9 cellular contexts compared by ENCODE assay signal in the genomic region with DNA sequence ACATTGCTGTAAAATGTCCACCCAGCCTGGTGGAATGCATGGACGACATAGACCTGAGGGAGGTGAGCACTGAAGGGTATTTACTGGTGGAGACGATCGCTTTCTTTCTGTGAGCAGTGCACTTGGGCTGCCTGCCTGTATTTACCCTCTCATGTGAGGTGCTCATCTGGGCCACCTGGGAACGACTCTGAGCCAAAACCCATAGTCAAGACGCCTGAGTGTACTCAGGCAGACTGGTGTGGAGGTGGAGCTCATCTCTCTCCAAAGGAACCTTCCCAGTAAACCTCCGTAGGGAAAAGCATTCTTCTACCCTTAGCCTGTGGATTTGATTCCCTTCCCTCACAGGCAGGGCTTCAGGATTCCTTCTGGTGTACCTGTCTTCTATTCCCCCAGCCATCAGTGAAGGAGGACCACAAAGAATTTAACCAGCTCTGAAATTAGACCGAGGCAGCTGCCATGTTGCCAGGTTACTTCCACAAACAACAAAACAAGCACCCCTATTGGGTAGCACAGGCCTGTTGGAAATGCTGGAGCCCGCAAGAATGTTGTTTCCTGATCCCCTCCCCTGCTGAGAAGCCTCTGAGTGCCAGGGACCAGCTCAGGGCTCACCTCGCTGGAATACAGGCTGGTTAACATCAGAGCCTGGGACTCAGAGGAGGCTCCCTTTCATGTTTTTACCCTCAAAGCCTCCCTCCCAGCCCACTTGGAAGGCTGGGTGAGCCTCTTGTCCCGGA. TPM values are rescaled to one million over a fixed set of nuclear protein-coding genes. Genes with fewer than 3 reads are reported as not detected.
DNase-seq lines count a peak whose midpoint lies in the region; ATAC-seq, FAIRE-seq and TF ChIP-seq lines count a peak whose summit lies in the region.
"Had no signal": no experiment of that assay in that cellular context is flagged by ENCODE, and none has a peak within 500 bp of the region (broad histone marks: within the 10 kb centered on the region; RNA-seq: fewer than 3 reads in every experiment).

No MANE protein-coding gene starts in this region.

- peak overlapping the region; percentile 45 for H3K27ac ChIP-seq in keratinocyte (ENCODE audit: control insufficient read depth, insufficient read depth, low read length)
- peak overlapping the region; percentile 23 to 64 (median 56) for H3K27ac ChIP-seq in transverse colon

- H3K4me2 ChIP-seq in keratinocyte (ENCODE audit: control insufficient read depth, extremely low read depth, insufficient read depth, low read depth, low read length): peak overlapping the region; percentile 64

- H4K20me1 ChIP-seq in keratinocyte (ENCODE audit: control insufficient read depth, extremely low read depth, insufficient read depth, low read length): no peaks in the 10 kb centered on the region

- dilution Hi-C loops in keratinocyte (cut with MboI; ENCODE audit: extremely low pct_ligation_motif_present, low sequenced_read_pairs): no loop called here

- in situ Hi-C loops in astrocyte of the spinal cord (cut with HindIII; ENCODE audit: low sequenced_read_pairs) (no loop called here), transverse colon (cut with MboI; ENCODE audit: low pct_ligation_motif_present in 1 of 4, low pct_unique_long_range_greater_than_20kb in 1 of 4, low sequenced_read_pairs in 3 of 4) (no loop called here)

- no peak for TF ChIP-seq POLR2A in transverse colon (IDR thresholded peaks at IDR 0.05)
- TF ChIP-seq POLR2A in GM18505 (IDR thresholded peaks at IDR 0.05; ENCODE audit: borderline replicate concordance, extremely low read depth, insufficient read depth, insufficient read length): no peak

- ATAC-seq in left lobe of liver (no peak), HG02884 (IDR thresholded peaks at IDR 0.05; ENCODE audit: unreplicated experiment) (no peak), GM18505 (IDR thresholded peaks at IDR 0.05; ENCODE audit: unreplicated experiment) (no peak)

- intact Hi-C loops in transverse colon (cut with DNase I; ENCODE audit: low total_unique reads): no loop called here

- FAIRE-seq in keratinocyte (lab: Jason Lieb, UNC): peak; percentile 74

- no peaks in the 10 kb centered on the region for H3K9me1 ChIP-seq in keratinocyte (ENCODE audit: control insufficient read depth, extremely low read depth, insufficient read depth, low read length)

- no peaks in the 10 kb centered on the region for H3K27me3 ChIP-seq in keratinocyte (ENCODE audit: control insufficient read depth, extremely low read depth, insufficient read depth, low read length)
- no peaks in the 10 kb centered on the region for H3K27me3 ChIP-seq in transverse colon

- peaks cover 42% of the 10 kb centered on the region for H3K4me1 ChIP-seq in keratinocyte (ENCODE audit: control insufficient read depth, extremely low read depth, insufficient read depth, low read length)
- H3K4me1 ChIP-seq in transverse colon: peaks cover 0 to 10% (median 8%) of the 10 kb centered on the region in 4 donors

- no peak overlapping the region for H3K4me3 ChIP-seq in astrocyte of the spinal cord (ENCODE audit: low read depth, low read length)
- no peak overlapping the region for H3K4me3 ChIP-seq in keratinocyte (ENCODE audit: control insufficient read depth in 2 of 3, extremely low read depth in 1 of 3, insufficient read depth in 2 of 3, low read depth in 1 of 3, low read length in 3 of 3)
- H3K4me3 ChIP-seq in transverse colon: no peak overlapping the region

- peak; percentile 0 for DNase-seq in NCI-H1105 treated with DMSO at 0.1 percent for 48 hours (lab: John Stamatoyannopoulos, UW)
- DNase-seq in NCI-H1105 (lab: John Stamatoyannopoulos, UW): no peak
- peak; percentile 96 for DNase-seq in astrocyte of the spinal cord (ENCODE audit: low read depth, low spot score)
- no peak for DNase-seq in keratinocyte (ENCODE audit: low read depth, low spot score)
- no peak for DNase-seq in transverse colon
- no peak for DNase-seq in left lobe of liver (ENCODE audit: low spot score)
- DNase-seq: NCI-H2227 treated with DMSO at 0.1 percent for 48 hours had no signal

- H3K9me3 ChIP-seq in keratinocyte (ENCODE audit: control insufficient read depth, low read depth, low read length) (no peaks in the 10 kb centered on the region), transverse colon (no peaks in the 10 kb centered on the region)

- no peak for TF ChIP-seq EP300 in transverse colon (IDR thresholded peaks at IDR 0.05; ENCODE audit: low read depth)

- peak overlapping the region; percentile 21 for H2AFZ ChIP-seq in keratinocyte (ENCODE audit: control insufficient read depth, low read length)

- H3K79me2 ChIP-seq in keratinocyte (ENCODE audit: control insufficient read depth, insufficient read depth, low read length): no peaks in the 10 kb centered on the region

- H3K36me3 ChIP-seq in keratinocyte (ENCODE audit: control insufficient read depth in 2 of 2, extremely low read depth in 1 of 2, insufficient read depth in 2 of 2, low read length in 2 of 2) (peaks cover 0 to 6% of the 10 kb centered on the region in 2 experiments), transverse colon (no peaks in the 10 kb centered on the region)

- 61 to 67% methylated on average over 7 to 10 of the region's 10 CpGs for WGBS in transverse colon (ENCODE audit: low coverage in 1 of 2), 2 donors

- TF ChIP-seq CTCF in astrocyte of the spinal cord (IDR thresholded peaks at IDR 0.05; ENCODE audit: low read depth, low read length) (no peak), keratinocyte (optimal IDR thresholded peaks at IDR 0.05 in 1 of 3, IDR thresholded peaks at IDR 0.05 in 1 of 3, conservative IDR thresholded peaks at IDR 0.05 in 1 of 3; ENCODE audit: extremely low read depth in 1 of 3, insufficient read depth in 2 of 3, low read length in 3 of 3) (no peak), transverse colon (IDR thresholded peaks at IDR 0.05) (no peak)

- H3K9ac ChIP-seq in keratinocyte (ENCODE audit: control insufficient read depth, extremely low read depth, insufficient read depth, low read length): no peak overlapping the region

RNA-seq across cellular contexts. Expression of a gene that starts 47.5 kb away (rescaled TPM):
- 0.03 TPM in 1 of 3 replicates, not detected in the others for polyA plus RNA-seq in keratinocyte
- polyA plus RNA-seq in keratinocyte (2011; ENCODE audit: low read depth): not detected
- not detected in 2 replicates for polyA plus RNA-seq in keratinocyte (2011; cell fraction: cytosol; rRNA removed)
- not detected in 2 replicates for polyA plus RNA-seq in keratinocyte (2011; cell fraction: nucleus; rRNA removed)
- polyA plus RNA-seq in keratinocyte (2012; ENCODE audit: low replicate concordance): 0.06 TPM in 1 of 2 replicates, not detected in the other
- 0.16 TPM in 1 of 3 replicates, not detected in the others for polyA minus RNA-seq in keratinocyte
- polyA minus RNA-seq in keratinocyte (2011; cell fraction: cytosol; rRNA and poly(A)+ RNA removed): not detected
- not detected in 2 replicates for polyA minus RNA-seq in keratinocyte (2011; cell fraction: nucleus; rRNA and poly(A)+ RNA removed)
- under 1 TPM in 1 of 4 donors, not detected in 3; 0.27 TPM for total RNA-seq in transverse colon
- not detected for total RNA-seq in left lobe of liver

Comparison
In these comparisons a context has a peak if more than half of its experiments do, and no peak if none do; other contexts are left out.
1. DNase-seq: peak in NCI-H1105 treated with DMSO at 0.1 percent for 48 hours (single experiment) and astrocyte of the spinal cord (single experiment); none in NCI-H1105 (single experiment), keratinocyte (single experiment), transverse colon (single experiment) and left lobe of liver (single experiment).